8 cellular contexts compared by ENCODE assay signal in genomic region chr10:23158370-23158769, GRCh38. TPM values are rescaled to one million over a fixed set of nuclear protein-coding genes. Genes with fewer than 3 reads are reported as not detected.
A peak's percentile ranks its signal among the peaks of the same experiment; 100 is the strongest.
DNase-seq lines count a peak whose midpoint lies in the region; ATAC-seq, FAIRE-seq and TF ChIP-seq lines count a peak whose summit lies in the region.

No MANE protein-coding gene starts in this region.

- intact Hi-C loops in sigmoid colon (cut with DNase I) = loop anchor here (5.0 kb wide), 1 partner anchor 1039 kb away; no protein-coding TSS in a partner anchor
- intact Hi-C loops in aorta (cut with DNase I) = no loop called here

- peak; percentile 61 for ATAC-seq in GM19463 (IDR thresholded peaks at IDR 0.05; ENCODE audit: unreplicated experiment)
- ATAC-seq in aorta (ENCODE audit: low FRiP score) = no peak

- no peak for TF ChIP-seq POLR2A in sigmoid colon (IDR thresholded peaks at IDR 0.05)

- no peak for DNase-seq in D721Med (ENCODE audit: insufficient read length, low spot score)
- peak; percentile 68 for DNase-seq in OCI-M1 (lab: John Stamatoyannopoulos, UW)
- DNase-seq in astrocyte of the cerebellum (ENCODE audit: low read depth) = peak; percentile 29
- peak; percentile 74 for DNase-seq in hepatic stellate cell (ENCODE audit: low spot score)
- DNase-seq in sigmoid colon = no peak
- no peak for DNase-seq in aorta

- H3K27ac ChIP-seq in HUES48 (ENCODE audit: low read depth, low read length) = no peak overlapping the region
- no peak overlapping the region for H3K27ac ChIP-seq in sigmoid colon
- no peak overlapping the region for H3K27ac ChIP-seq in aorta (ENCODE audit: low read depth in 1 of 2, low read length in 2 of 2)

- H3K27me3 ChIP-seq in HUES48 (ENCODE audit: control insufficient read depth, insufficient read depth, low read length) = peaks cover 20% of the 10 kb centered on the region
- H3K27me3 ChIP-seq in sigmoid colon = peaks cover 0 to 7% (median 2%) of the 10 kb centered on the region in 3 donors
- no peaks in the 10 kb centered on the region for H3K27me3 ChIP-seq in aorta (ENCODE audit: control insufficient read depth in 1 of 2, insufficient read depth in 2 of 2, low read length in 1 of 2)

- no peak for FAIRE-seq in D721Med (lab: Jason Lieb, UNC)

- no peak overlapping the region for H3K9ac ChIP-seq in HUES48 (ENCODE audit: low read depth, low read length)

- H3K4me1 ChIP-seq in HUES48 (ENCODE audit: control insufficient read depth, insufficient read depth, low read length) (no peaks in the 10 kb centered on the region), sigmoid colon (no peaks in the 10 kb centered on the region), aorta (ENCODE audit: control insufficient read depth in 1 of 2, insufficient read depth in 2 of 2, low read length in 2 of 2) (no peaks in the 10 kb centered on the region)

- H3K36me3 ChIP-seq in HUES48 (ENCODE audit: control insufficient read depth, insufficient read depth, low read length) (no peaks in the 10 kb centered on the region), sigmoid colon (no peaks in the 10 kb centered on the region), aorta (ENCODE audit: control insufficient read depth in 1 of 2, insufficient read depth in 2 of 2, low read length in 1 of 2) (no peaks in the 10 kb centered on the region)

- H3K4me3 ChIP-seq in HUES48 (ENCODE audit: low read depth, low read length) (peak overlapping the region; percentile 42), astrocyte of the cerebellum (ENCODE audit: low read depth, low read length) (no peak overlapping the region), sigmoid colon (peak overlapping the region in 1 of 4 donors; percentile 12), aorta (ENCODE audit: low read length in 2 of 2) (no peak overlapping the region)

- TF ChIP-seq EP300 in sigmoid colon (IDR thresholded peaks at IDR 0.05) = no peak

- in situ Hi-C loops in astrocyte of the cerebellum (cut with HindIII; ENCODE audit: low sequenced_read_pairs) = no loop called here

- H3K9me3 ChIP-seq in HUES48 (ENCODE audit: control insufficient read depth, insufficient read depth, low read length) (no peaks in the 10 kb centered on the region), sigmoid colon (no peaks in the 10 kb centered on the region), aorta (ENCODE audit: control insufficient read depth, low read length) (no peaks in the 10 kb centered on the region)

- TF ChIP-seq CTCF in D721Med (IDR thresholded peaks at IDR 0.05; ENCODE audit: insufficient read depth, missing control alignments) (peak; percentile 91), astrocyte of the cerebellum (IDR thresholded peaks at IDR 0.05; ENCODE audit: low read depth, low read length, missing control alignments) (peak; percentile 92), sigmoid colon (IDR thresholded peaks at IDR 0.05) (peak in 3 of 4 experiments; percentile 48 to 76 (median 60))

- 2 to 3% methylated on average over 5 of the region's 5 CpGs for WGBS in sigmoid colon, 2 donors
- WGBS in aorta, 2 donors = 4 to 5% methylated on average over 5 of the region's 5 CpGs

RNA-seq across cellular contexts. Expression of gene PTF1A, which starts 33.7 kb away (rescaled TPM):
- total RNA-seq in sigmoid colon = not detected
- polyA plus RNA-seq in sigmoid colon = not detected
- total RNA-seq in aorta = not detected
- not detected for polyA plus RNA-seq in aorta

Comparison
In these comparisons a context has a peak if more than half of its experiments do, and no peak if none do; other contexts are left out.
1. DNase-seq: peak in OCI-M1 (single experiment), astrocyte of the cerebellum (single experiment) and hepatic stellate cell (single experiment); none in D721Med (single experiment), sigmoid colon (single experiment) and aorta (0 of 2).
2. Peak in every context shown above with its lines, with median percentiles within 50 percentile points of each other: CTCF ChIP-seq.